Comparison of ENCODE assay signal across 8 cellular contexts in genomic region chr3:179526989-179527391, GRCh38. TPM values are rescaled to one million over a fixed set of nuclear protein-coding genes. Genes with fewer than 3 reads are reported as not detected.
DNase-seq lines count a peak whose midpoint lies in the region; ATAC-seq and TF ChIP-seq lines count a peak whose summit lies in the region.

No MANE protein-coding gene starts in this region.

- no peaks in the 10 kb centered on the region for H3K9me3 ChIP-seq in vagina

- H3K27me3 ChIP-seq in vagina: no peaks in the 10 kb centered on the region

- DNase-seq in Ammon's horn (ENCODE audit: low spot score): peak; percentile 38
- peak; percentile 57 to 90 for DNase-seq in NCI-H2081 (lab: John Stamatoyannopoulos, UW)
- peak; percentile 44 for DNase-seq in dedifferentiated amniotic fluid mesenchymal stem cell (ENCODE audit: extremely low spot score)
- DNase-seq in lung microvascular endothelial cell (ENCODE audit: low read depth in 2 of 2): peak; percentile 57 to 86
- DNase-seq in vagina (ENCODE audit: extremely low spot score in 2 of 2): no peak
- no peak for DNase-seq in activated T-cell treated with anti-CD3 and anti-CD28 coated beads for 4 hours

- intact Hi-C loops in vagina (cut with DNase I): no loop called here

- H3K27ac ChIP-seq in vagina: peak overlapping the region; percentile 14

- TF ChIP-seq POLR2A in vagina (IDR thresholded peaks at IDR 0.05): no peak

- no peaks in the 10 kb centered on the region for H3K36me3 ChIP-seq in vagina

- peak overlapping the region in 1 of 2 donors; percentile 13 for H3K4me3 ChIP-seq in vagina

- TF ChIP-seq CTCF in vagina (IDR thresholded peaks at IDR 0.05): no peak

- ATAC-seq in GM19463 (IDR thresholded peaks at IDR 0.05; ENCODE audit: unreplicated experiment) (no peak), GM18502 (IDR thresholded peaks at IDR 0.05; ENCODE audit: poor library complexity, unreplicated experiment) (no peak)

- H3K4me1 ChIP-seq in vagina: peaks cover 12% of the 10 kb centered on the region

RNA-seq across cellular contexts. Expression of gene ACTL6A, which starts 35.7 kb away (rescaled TPM):
- total RNA-seq in lung microvascular endothelial cell (39.0 and 40.7 TPM in 2 replicates), vagina (21.9 TPM)

Comparison
In these comparisons a context has a peak if more than half of its experiments do, and no peak if none do; other contexts are left out.
1. DNase-seq: peak in Ammon's horn (single experiment), NCI-H2081 (2 of 2), dedifferentiated amniotic fluid mesenchymal stem cell (single experiment) and lung microvascular endothelial cell (2 of 2); none in vagina (0 of 2) and activated T-cell treated with anti-CD3 and anti-CD28 coated beads for 4 hours (single experiment).